In genomic region chr17:81440511-81441244, GRCh38 we compare ENCODE assay signal across 9 cellular contexts.
A peak's percentile ranks its signal among the peaks of the same experiment; 100 is the strongest.
DNase-seq lines count a peak whose midpoint lies in the region; ATAC-seq and TF ChIP-seq lines count a peak whose summit lies in the region.
"Had no signal": no experiment of that assay in that cellular context is flagged by ENCODE, and none has a peak within 500 bp of the region (broad histone marks: within the 10 kb centered on the region; RNA-seq: fewer than 3 reads in every experiment).

No MANE protein-coding gene starts in this region.

- peak; percentile 58 for TF ChIP-seq CTCF in HFF-Myc (IDR thresholded peaks at IDR 0.05; ENCODE audit: low read depth, low read length, missing control alignments)

- peak overlapping the region; percentile 74 for H3K27ac ChIP-seq in SK-N-MC
- H3K27ac ChIP-seq: upper lobe of left lung had no signal

- DNase-seq in ELR (ENCODE audit: low read depth) (peak; percentile 56), HFF-Myc (ENCODE audit: extremely low read depth, low read depth) (no peak), SK-N-MC (ENCODE audit: low read depth, low spot score) (no peak), left kidney (ENCODE audit: low read depth, low spot score) (peak; percentile 77), NCI-H2029 treated with DMSO at 0.1 percent for 48 hours (lab: John Stamatoyannopoulos, UW) (no peak)
- DNase-seq: activated effector memory CD4-positive, alpha-beta T cell treated with anti-CD3 and anti-CD28 coated beads, Interleukin-2, amount 50 U/mL, for 16 hours had no signal

- ATAC-seq in HG03159 (IDR thresholded peaks at IDR 0.05; ENCODE audit: unreplicated experiment) (no peak), GM19324 (IDR thresholded peaks at IDR 0.05; ENCODE audit: low FRiP score, unreplicated experiment) (no peak)

- H3K4me3 ChIP-seq in HFF-Myc (replicated peaks; ENCODE audit: low read depth, low read length) = no peak overlapping the region
- no peak overlapping the region for H3K4me3 ChIP-seq in SK-N-MC
- H3K4me3 ChIP-seq: upper lobe of left lung had no signal

- H3K36me3 ChIP-seq in SK-N-MC (ENCODE audit: insufficient read depth, low read length) = no peaks in the 10 kb centered on the region; the same call in 1 of the 2 replicates

- peak overlapping the region; percentile 32 for H3K9ac ChIP-seq in SK-N-MC (ENCODE audit: insufficient read length)

- no peaks in the 10 kb centered on the region for H3K9me3 ChIP-seq in SK-N-MC (ENCODE audit: low read depth, low read length)
- H3K9me3 ChIP-seq: upper lobe of left lung had no signal

Comparison
In these comparisons a context has a peak if more than half of its experiments do, and no peak if none do; other contexts are left out.
1. DNase-seq: peak in ELR (single experiment) and left kidney (single experiment); none in HFF-Myc (single experiment), SK-N-MC (single experiment) and NCI-H2029 treated with DMSO at 0.1 percent for 48 hours (single experiment).